In genomic region chr5:42543774-42544173, GRCh38 we compare ENCODE assay signal across 25 cellular contexts.
A peak's percentile ranks its signal among the peaks of the same experiment; 100 is the strongest.
DNase-seq lines count a peak whose midpoint lies in the region; ATAC-seq, FAIRE-seq and TF ChIP-seq lines count a peak whose summit lies in the region.
"Had no signal": no experiment of that assay in that cellular context is flagged by ENCODE, and none has a peak within 500 bp of the region (broad histone marks: within the 10 kb centered on the region; RNA-seq: fewer than 3 reads in every experiment).

No MANE protein-coding gene starts in this region.

- H3K9me3 Mint-ChIP-seq in activated CD4-positive, alpha-beta T cell treated with anti-CD3 and anti-CD28 coated beads, Interleukin-2, amount 10 ng/mL, durations not matched to agents 24 days and 14 days: peaks cover 4% of the 10 kb centered on the region

- no peak for TF ChIP-seq EP300 in HepG2 (IDR thresholded peaks at IDR 0.05; ENCODE audit: low read depth in 2 of 2, low read length in 2 of 2)
- TF ChIP-seq EP300 in HepG2 (CRISPR knock-in tag; IDR thresholded peaks at IDR 0.05; ENCODE audit: borderline replicate concordance): no peak

- H3K4me2 ChIP-seq in HepG2 (ENCODE audit: low read depth, low read length): no peak overlapping the region
- H3K4me2 ChIP-seq: A549; BLaER1 treated with 17β-estradiol and CSF1 and Interleukin-3, amounts not matched to agents 10 nM and 100 nM had no signal

- POLR2A ChIA-PET in HepG2 (lab: Yijun Ruan, JAX): no interaction called here

- H2AFZ ChIP-seq in HepG2 (ENCODE audit: low read length): no peak overlapping the region

- H3K27me3 ChIP-seq in liver (ENCODE audit: control insufficient read depth in 4 of 4, insufficient read depth in 4 of 4, low read length in 3 of 4) (no peaks in the 10 kb centered on the region), HepG2 (ENCODE audit: control insufficient read depth in 1 of 2, insufficient read depth in 2 of 2, low read length in 2 of 2) (no peaks in the 10 kb centered on the region), right lobe of liver (no peaks in the 10 kb centered on the region), subcutaneous abdominal adipose tissue (ENCODE audit: control insufficient read depth in 5 of 5, insufficient read depth in 4 of 5, low read length in 5 of 5) (no peaks in the 10 kb centered on the region), right cardiac atrium (ENCODE audit: control insufficient read depth, insufficient read depth) (no peaks in the 10 kb centered on the region)
- H3K27me3 ChIP-seq: BLaER1 treated with 17β-estradiol and CSF1 and Interleukin-3, amounts not matched to agents 10 nM and 100 nM had no signal

- CTCF ChIA-PET in HepG2 (lab: Yijun Ruan, JAX; ENCODE audit: low intra/inter-chr PET ratio, low total read pairs): no interaction called here

- in situ Hi-C loops in HepG2 (cut with HindIII; ENCODE audit: extremely low pct_ligation_motif_present, low pct_unique_long_range_greater_than_20kb): no loop called here

- TF ChIP-seq POLR2A in HepG2 (IDR thresholded peaks at IDR 0.05; ENCODE audit: insufficient read depth in 1 of 2, low read depth in 2 of 2, low read length in 2 of 2): no peak
- TF ChIP-seq POLR2A in right lobe of liver (IDR thresholded peaks at IDR 0.05): peak; percentile 62

- H3K27ac Mint-ChIP-seq in activated CD4-positive, alpha-beta T cell treated with anti-CD3 and anti-CD28 coated beads, Interleukin-2, amount 10 ng/mL, durations not matched to agents 24 days and 14 days: no peak overlapping the region
- H3K27ac Mint-ChIP-seq: B cell; CD4-positive, alpha-beta T cell; CD8-positive, alpha-beta T cell had no signal

- peaks cover 2% of the 10 kb centered on the region for H3K27me3 Mint-ChIP-seq in activated CD4-positive, alpha-beta T cell treated with anti-CD3 and anti-CD28 coated beads, Interleukin-2, amount 10 ng/mL, durations not matched to agents 24 days and 14 days

- intact Hi-C loops in HepG2 (cut with micrococcal nuclease; ENCODE audit: unreplicated experiment): no loop called here
- intact Hi-C loops in kidney (cut with DNase I): no loop called here
- intact Hi-C loops in right lobe of liver (cut with DNase I): no loop called here
- intact Hi-C loops in activated CD4-positive, alpha-beta T cell treated with anti-CD3 and anti-CD28 coated beads, Interleukin-2, amount 10 ng/mL, durations not matched to agents 24 days and 14 days (cut with micrococcal nuclease): no loop called here
- intact Hi-C loops in right cardiac atrium (cut with DNase I): no loop called here

- no peak overlapping the region for H3K4me3 ChIP-seq in liver (ENCODE audit: low read depth in 1 of 3, low read length in 3 of 3)
- no peak overlapping the region for H3K4me3 ChIP-seq in HepG2 (replicated peaks in 1 of 3; ENCODE audit: insufficient read depth in 1 of 3, low read depth in 2 of 3, low read length in 3 of 3)
- H3K4me3 ChIP-seq in kidney (ENCODE audit: low read length in 2 of 2): no peak overlapping the region
- no peak overlapping the region for H3K4me3 ChIP-seq in right lobe of liver
- no peak overlapping the region for H3K4me3 ChIP-seq in subcutaneous abdominal adipose tissue (ENCODE audit: low read depth in 1 of 5, low read length in 5 of 5)
- H3K4me3 ChIP-seq in right cardiac atrium (ENCODE audit: low read length): no peak overlapping the region
- H3K4me3 ChIP-seq: A549; BLaER1 treated with 17β-estradiol and CSF1 and Interleukin-3, amounts not matched to agents 10 nM and 100 nM; GM12878 had no signal

- no peak overlapping the region for H3K4me3 Mint-ChIP-seq in activated CD4-positive, alpha-beta T cell treated with anti-CD3 and anti-CD28 coated beads, Interleukin-2, amount 10 ng/mL, durations not matched to agents 24 days and 14 days
- H3K4me3 Mint-ChIP-seq: B cell; CD4-positive, alpha-beta T cell; CD8-positive, alpha-beta T cell had no signal

- H3K36me3 Mint-ChIP-seq in activated CD4-positive, alpha-beta T cell treated with anti-CD3 and anti-CD28 coated beads, Interleukin-2, amount 10 ng/mL, durations not matched to agents 24 days and 14 days (ENCODE audit: low read depth): no peaks in the 10 kb centered on the region

- FAIRE-seq in HepG2 (lab: Jason Lieb, UNC) (no peak), kidney (lab: Jason Lieb, UNC) (peak; percentile 56)
- FAIRE-seq: A549, D721Med, G401.6, GM12878, GM12892, GM18507 had no signal

- TF ChIP-seq RAD21 in liver (IDR thresholded peaks at IDR 0.05) (peak; percentile 60 to 68), HepG2 (CRISPR knock-in tag; IDR thresholded peaks at IDR 0.05) (no peak)

- no TSS peak for BruUV-seq in HepG2 (replicated peaks; lab: Mats Ljungman, UMichigan)

- H3K27ac ChIP-seq in liver (ENCODE audit: low read depth in 1 of 2, low read length in 2 of 2) (peak overlapping the region; percentile 70 to 84), HepG2 (ENCODE audit: extremely low read length, insufficient read depth, low read length) (no peak overlapping the region), kidney (ENCODE audit: low read depth in 2 of 2, low read length in 2 of 2) (no peak overlapping the region), right lobe of liver (peak overlapping the region; percentile 77 to 88 (median 83)), subcutaneous abdominal adipose tissue (ENCODE audit: low read depth, low read length) (peak overlapping the region; percentile 4), right cardiac atrium (ENCODE audit: low read length) (no peak overlapping the region)
- H3K27ac ChIP-seq: 22Rv1; A549; BLaER1 treated with 17β-estradiol and CSF1 and Interleukin-3, amounts not matched to agents 10 nM and 100 nM; C4-2B had no signal

- DNase-seq in HepG2 (ENCODE audit: low spot score) (no peak), kidney (no peak), right lobe of liver (peak in 1 of 3 donors; percentile 63), right cardiac atrium (no peak)
- DNase-seq in activated CD4-positive, alpha-beta T cell treated with anti-CD3 and anti-CD28 coated beads, Interleukin-2, amount 10 ng/mL, durations not matched to agents 24 days and 14 days: no peak
- no peak for DNase-seq in NK-92 treated with Interleukin-12 subunit alpha and Interleukin-12 subunit beta, amount 100 ng/mL, for 24 hours (lab: John Stamatoyannopoulos, UW)
- DNase-seq: AML-193; Caco-2; Calu3; CD4-positive, alpha-beta T cell; CD8-positive, alpha-beta T cell; DMS79 treated with DMSO at 0.1 percent for 48 hours; GF-D8 had no signal

- H3K9ac ChIP-seq in liver (ENCODE audit: low read depth in 1 of 2, low read length in 2 of 2) (peak overlapping the region in 1 of 2 donors; percentile 91), HepG2 (ENCODE audit: insufficient read depth, low read depth, low read length) (no peak overlapping the region), kidney (ENCODE audit: low read length in 2 of 2) (no peak overlapping the region), subcutaneous abdominal adipose tissue (ENCODE audit: low read length in 5 of 5) (no peak overlapping the region)
- H3K9ac ChIP-seq: BLaER1 treated with 17β-estradiol and CSF1 and Interleukin-3, amounts not matched to agents 10 nM and 100 nM had no signal

- no peaks in the 10 kb centered on the region for H3K36me3 ChIP-seq in liver (ENCODE audit: control insufficient read depth in 4 of 4, insufficient read depth in 3 of 4, low read depth in 1 of 4, low read length in 3 of 4)
- H3K36me3 ChIP-seq in HepG2 (replicated peaks in 1 of 2; ENCODE audit: control insufficient read depth in 1 of 2, insufficient read depth in 2 of 2, low read length in 2 of 2): no peaks in the 10 kb centered on the region
- H3K36me3 ChIP-seq in kidney (ENCODE audit: control insufficient read depth in 1 of 2, insufficient read depth in 2 of 2, low read length in 2 of 2): no peaks in the 10 kb centered on the region
- H3K36me3 ChIP-seq in right lobe of liver: no peaks in the 10 kb centered on the region
- no peaks in the 10 kb centered on the region for H3K36me3 ChIP-seq in subcutaneous abdominal adipose tissue (ENCODE audit: control insufficient read depth in 5 of 5, insufficient read depth in 5 of 5, low read length in 5 of 5)
- H3K36me3 ChIP-seq: BLaER1 treated with 17β-estradiol and CSF1 and Interleukin-3, amounts not matched to agents 10 nM and 100 nM had no signal

- ATAC-seq in HepG2 (no peak), right lobe of liver (peak; percentile 64 to 89 (median 80)), right cardiac atrium (no peak)
- ATAC-seq: A549; CD8-positive, alpha-beta T cell; GM12878 had no signal

- H3K9me3 ChIP-seq in liver (ENCODE audit: control insufficient read depth in 4 of 4, low read length in 3 of 4): no peaks in the 10 kb centered on the region
- no peaks in the 10 kb centered on the region for H3K9me3 ChIP-seq in HepG2 (ENCODE audit: low read length)
- peaks cover 0 to 6% of the 10 kb centered on the region in 2 donors for H3K9me3 ChIP-seq in kidney (ENCODE audit: control insufficient read depth in 1 of 2, low read length in 2 of 2)
- peaks cover 0 to 7% (median 0%) of the 10 kb centered on the region in 4 donors for H3K9me3 ChIP-seq in right lobe of liver
- peaks cover 3 to 11% (median 8%) of the 10 kb centered on the region in 5 donors for H3K9me3 ChIP-seq in subcutaneous abdominal adipose tissue (ENCODE audit: control insufficient read depth in 5 of 5, low read length in 5 of 5)
- no peaks in the 10 kb centered on the region for H3K9me3 ChIP-seq in right cardiac atrium (ENCODE audit: control insufficient read depth, low read length)
- H3K9me3 ChIP-seq: A549 had no signal

- H3K4me1 ChIP-seq in liver (ENCODE audit: control insufficient read depth in 4 of 4, insufficient read depth in 4 of 4, low read length in 3 of 4) (peaks cover 3 to 39% (median 10%) of the 10 kb centered on the region in 4 donors), HepG2 (ENCODE audit: insufficient read depth, low read length) (no peaks in the 10 kb centered on the region), kidney (ENCODE audit: control insufficient read depth in 1 of 2, insufficient read depth in 1 of 2, low read depth in 1 of 2, low read length in 2 of 2) (peaks cover 0 to 11% of the 10 kb centered on the region in 2 donors), right lobe of liver (peaks cover 0 to 45% (median 17%) of the 10 kb centered on the region in 4 donors), subcutaneous abdominal adipose tissue (ENCODE audit: control insufficient read depth in 5 of 5, insufficient read depth in 5 of 5, low read length in 5 of 5) (peaks cover 7 to 29% (median 23%) of the 10 kb centered on the region in 5 donors), right cardiac atrium (ENCODE audit: control insufficient read depth, insufficient read depth, low read length) (peaks cover 3% of the 10 kb centered on the region)
- H3K4me1 ChIP-seq: A549, Caco-2 had no signal

- 30% methylated on average over 3 of the region's 3 CpGs for WGBS in liver
- WGBS in HepG2 (ENCODE audit: low lambda C conversion rate): 3% methylated on average over 3 of the region's 3 CpGs
- WGBS in right lobe of liver (ENCODE audit: insufficient coverage, low coverage, low lambda C conversion rate, missing lambda C conversion rate): 40% methylated on average over 3 of the region's 3 CpGs
- 60% methylated on average over 3 of the region's 3 CpGs for WGBS in right cardiac atrium

- no peaks in the 10 kb centered on the region for H3K79me2 ChIP-seq in HepG2 (ENCODE audit: insufficient read depth, low read length)

- H4K20me1 ChIP-seq in HepG2 (ENCODE audit: insufficient read depth, low read length): no peaks in the 10 kb centered on the region
- H4K20me1 ChIP-seq: BLaER1 treated with 17β-estradiol and CSF1 and Interleukin-3, amounts not matched to agents 10 nM and 100 nM had no signal

- no peaks in the 10 kb centered on the region for H3K4me1 Mint-ChIP-seq in activated CD4-positive, alpha-beta T cell treated with anti-CD3 and anti-CD28 coated beads, Interleukin-2, amount 10 ng/mL, durations not matched to agents 24 days and 14 days
- H3K4me1 Mint-ChIP-seq: B cell had no signal

- TF ChIP-seq CTCF in liver (IDR thresholded peaks at IDR 0.05; ENCODE audit: low read depth, low read length, missing input control): no peak
- no peak for TF ChIP-seq CTCF in HepG2 (CRISPR knock-in tag; IDR thresholded peaks at IDR 0.05)
- TF ChIP-seq CTCF in kidney (IDR thresholded peaks at IDR 0.05; ENCODE audit: borderline replicate concordance, extremely low read depth, insufficient read depth): no peak
- no peak for TF ChIP-seq CTCF in right lobe of liver (IDR thresholded peaks at IDR 0.05)

Comparison
In these comparisons a context has a peak if more than half of its experiments do, and no peak if none do; other contexts are left out.
1. H3K27ac ChIP-seq: peak in liver (2 of 2), right lobe of liver (3 of 3) and subcutaneous abdominal adipose tissue (single experiment); none in HepG2 (single experiment), kidney (0 of 2) and right cardiac atrium (single experiment).
2. ATAC-seq: peak in right lobe of liver (4 of 4); none in HepG2 (single experiment) and right cardiac atrium (0 of 2).